In genomic region chr5:176891331-176891958, GRCh38 we compare ENCODE assay signal across 18 cellular contexts.
"Had no signal": no experiment of that assay in that cellular context is flagged by ENCODE, and none has a peak within 500 bp of the region (broad histone marks: within the 10 kb centered on the region; RNA-seq: fewer than 3 reads in every experiment).

No MANE protein-coding gene starts in this region.

- H3K36me3 Mint-ChIP-seq: mesothelial cell of epicardium; natural killer cell treated with Interleukin-12 subunit alpha and Interleukin-12 subunit beta and Interleukin-15 and Interleukin-18, amount 100 ng/mL, for 72 hours had no signal

- H3K9me3 Mint-ChIP-seq: central memory CD8-positive, alpha-beta T cell; mesothelial cell of epicardium; natural killer cell treated with Interleukin-12 subunit alpha and Interleukin-12 subunit beta and Interleukin-15 and Interleukin-18, amount 100 ng/mL, for 72 hours had no signal

- H3K9me3 ChIP-seq: colonic mucosa, suprapubic skin had no signal

- H3K36me3 ChIP-seq: brain microvascular endothelial cell, colonic mucosa, suprapubic skin, WERI-Rb-1 had no signal

- H3K4me3 Mint-ChIP-seq: central memory CD8-positive, alpha-beta T cell; mesothelial cell of epicardium; natural killer cell treated with Interleukin-12 subunit alpha and Interleukin-12 subunit beta and Interleukin-15 and Interleukin-18, amount 100 ng/mL, for 72 hours had no signal

- H3K27ac Mint-ChIP-seq: mesothelial cell of epicardium; natural killer cell treated with Interleukin-12 subunit alpha and Interleukin-12 subunit beta and Interleukin-15 and Interleukin-18, amount 100 ng/mL, for 72 hours had no signal

- ATAC-seq: left colon; stimulated activated naive CD8-positive, alpha-beta T cell treated with anti-CD3 and anti-CD28 coated beads, Interleukin-15, Interleukin-2, amounts not matched to agents 100 U/mL and 50 U/mL, for 24 hours had no signal

- H3K27ac ChIP-seq: brain microvascular endothelial cell, colonic mucosa, suprapubic skin, WERI-Rb-1 had no signal

- H3K27me3 ChIP-seq: brain microvascular endothelial cell, colonic mucosa, suprapubic skin had no signal

- H3K4me1 Mint-ChIP-seq: central memory CD8-positive, alpha-beta T cell; mesothelial cell of epicardium had no signal

- H3K4me1 ChIP-seq: colonic mucosa, suprapubic skin had no signal

- DNase-seq: activated CD4-positive, alpha-beta T cell treated with anti-CD3 and anti-CD28 coated beads for 1 hour; activated naive CD4-positive, alpha-beta T cell treated with anti-CD3 and anti-CD28 coated beads, Interleukin-2, amount 50 U/mL, for 16 hours; brain microvascular endothelial cell; colonic mucosa; erythroblast; foreskin melanocyte; glutamatergic neuron; hippocampal formation; left colon; occipital lobe; stimulated activated naive CD8-positive, alpha-beta T cell treated with anti-CD3 and anti-CD28 coated beads, Interleukin-15, Interleukin-2, amounts not matched to agents 100 U/mL and 50 U/mL, for 24 hours; trophoblast cell; WERI-Rb-1 had no signal

- H3K4me3 ChIP-seq: colonic mucosa, lung, suprapubic skin had no signal
